ENCODE assay signal across 8 cellular contexts in the genomic region with DNA sequence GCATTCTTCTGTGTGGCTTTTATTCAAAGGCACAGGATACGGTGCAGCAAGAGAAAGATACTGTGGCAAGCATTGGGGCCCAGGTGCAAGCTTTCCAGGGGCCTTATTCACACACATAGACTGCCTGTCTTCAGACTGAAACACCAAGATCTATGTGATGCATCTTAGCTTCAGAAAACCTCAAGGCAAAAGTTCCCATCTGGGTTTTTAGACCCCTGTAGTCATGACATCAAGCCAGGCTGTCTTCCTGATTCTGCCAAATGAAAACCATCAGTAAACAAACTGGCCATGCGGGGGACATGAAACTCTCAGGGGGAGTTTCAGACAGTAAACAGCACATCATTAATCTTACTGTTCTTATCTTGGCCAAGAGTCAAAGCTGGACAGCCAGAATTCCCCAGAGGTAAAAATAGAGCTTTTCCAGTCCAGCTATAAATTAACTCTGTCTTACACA. TPM values are rescaled to one million over a fixed set of nuclear protein-coding genes. Genes with fewer than 3 reads are reported as not detected.
DNase-seq lines count a peak whose midpoint lies in the region; ATAC-seq, FAIRE-seq and TF ChIP-seq lines count a peak whose summit lies in the region.

No MANE protein-coding gene starts in this region.

- FAIRE-seq in GM19239 (lab: Jason Lieb, UNC): peak; percentile 95

- TF ChIP-seq POLR2A in erythroblast (IDR thresholded peaks at IDR 0.05; ENCODE audit: low read length): no peak

- TF ChIP-seq CTCF in coronary artery (IDR thresholded peaks at IDR 0.05): no peak

- ATAC-seq in HG03066 (IDR thresholded peaks at IDR 0.05; ENCODE audit: low read depth, unreplicated experiment) (peak; percentile 40), left lobe of liver (no peak)

- no peak overlapping the region for H3K9ac ChIP-seq in BLaER1

- H3K27me3 ChIP-seq in BLaER1: no peaks in the 10 kb centered on the region

- no peak overlapping the region for H3K27ac ChIP-seq in BLaER1
- H3K27ac ChIP-seq in coronary artery: peak overlapping the region; percentile 21 to 87

- H3K4me2 ChIP-seq in BLaER1: peak overlapping the region; percentile 57

- peaks cover 34% of the 10 kb centered on the region for H3K36me3 ChIP-seq in BLaER1

- no peaks in the 10 kb centered on the region for H4K20me1 ChIP-seq in BLaER1

- peaks cover 21% of the 10 kb centered on the region for H3K4me1 ChIP-seq in BLaER1

- no peak overlapping the region for H3K4me3 ChIP-seq in BLaER1
- no peak overlapping the region for H3K4me3 ChIP-seq in coronary artery

- DNase-seq in GM19239 (ENCODE audit: insufficient read length, low spot score): no peak
- no peak for DNase-seq in coronary artery (ENCODE audit: low spot score)
- DNase-seq in NCI-H526 treated with DMSO at 0.1 percent for 48 hours (lab: John Stamatoyannopoulos, UW): no peak
- DNase-seq in erythroblast (lab: John Stamatoyannopoulos, UW): no peak
- no peak for DNase-seq in T-helper 9 cell
- DNase-seq in left lobe of liver (ENCODE audit: low spot score): no peak

- no peaks in the 10 kb centered on the region for H3K9me3 ChIP-seq in BLaER1

RNA-seq across cellular contexts. Expression of gene AGBL3, which starts 9.8 kb away (rescaled TPM):
- 2.1 TPM for total RNA-seq in left lobe of liver
